In genomic region chr1:85276290-85277026, GRCh38 we compare ENCODE assay signal across 1 cellular context.
TF ChIP-seq lines count a peak whose summit lies in the region.

TSS of gene BCL10 (minus strand) at chr1:85276632. CDS start at chr1:85276352, 280 bp downstream.

TF ChIP-seq in GM12878, 131 proteins besides CTCF, POLR2A, EP300 and RAD21 (continued from another document):
- TF ChIP-seq IRF5 (IDR thresholded peaks at IDR 0.05; ENCODE audit: borderline replicate concordance) (no peak), MYC (IDR thresholded peaks at IDR 0.05; ENCODE audit: insufficient read depth, insufficient read length, insufficient replicate concordance, low read length, severe bottlenecking) (no peak), ASH2L (IDR thresholded peaks at IDR 0.05; ENCODE audit: borderline replicate concordance, low read depth) (no peak), ATF3 (IDR thresholded peaks at IDR 0.05; ENCODE audit: borderline replicate concordance, extremely low read depth, low read depth, low read length) (no peak)
